9 cellular contexts compared by ENCODE assay signal in genomic region chr10:95767884-95768556, GRCh38. TPM values are rescaled to one million over a fixed set of nuclear protein-coding genes. Genes with fewer than 3 reads are reported as not detected.
DNase-seq lines count a peak whose midpoint lies in the region; ATAC-seq and TF ChIP-seq lines count a peak whose summit lies in the region.
"Had no signal": no experiment of that assay in that cellular context is flagged by ENCODE, and none has a peak within 500 bp of the region (broad histone marks: within the 10 kb centered on the region; RNA-seq: fewer than 3 reads in every experiment).

No MANE protein-coding gene starts in this region.

- H3K27ac Mint-ChIP-seq in IgD-negative memory B cell = peak overlapping the region; percentile 83 to 93 (median 85)
- H3K27ac Mint-ChIP-seq: activated naive CD8-positive, alpha-beta T cell had no signal

- H3K4me3 Mint-ChIP-seq in IgD-negative memory B cell = peak overlapping the region in 3 of 4 donors; percentile 62 to 86 (median 71)
- H3K4me3 Mint-ChIP-seq: activated naive CD8-positive, alpha-beta T cell had no signal

- DNase-seq in Caki2 (ENCODE audit: low read depth) (peak; percentile 6), fibroblast of villous mesenchyme (ENCODE audit: low read depth) (peak; percentile 77), ureter (ENCODE audit: low spot score) (no peak), NCI-H2081 treated with DMSO at 0.1 percent for 48 hours (lab: John Stamatoyannopoulos, UW) (no peak), WERI-Rb-1 (no peak)
- DNase-seq in stimulated activated CD8-positive, alpha-beta memory T cell treated with anti-CD3 and anti-CD28 coated beads, Interleukin-4, amount 100 ng/mL, for 48 hours = no peak

- H3K9me3 ChIP-seq in WERI-Rb-1 (ENCODE audit: severe bottlenecking) = peaks cover 2% of the 10 kb centered on the region

- H3K27me3 ChIP-seq in WERI-Rb-1 (ENCODE audit: insufficient read depth, low read depth, severe bottlenecking) = no peaks in the 10 kb centered on the region

- H3K36me3 ChIP-seq in WERI-Rb-1 = no peaks in the 10 kb centered on the region

- H3K4me1 Mint-ChIP-seq in IgD-negative memory B cell = peaks cover 52 to 54% (median 54%) of the 10 kb centered on the region in 3 donors

- peak; percentile 84 for ATAC-seq in GM21515 (IDR thresholded peaks at IDR 0.05; ENCODE audit: unreplicated experiment)

- TF ChIP-seq CTCF in fibroblast of villous mesenchyme (IDR thresholded peaks at IDR 0.05; ENCODE audit: insufficient read depth, low read depth, low read length) (no peak), WERI-Rb-1 (IDR thresholded peaks at IDR 0.05; ENCODE audit: low read depth, low read length) (no peak)

- in situ Hi-C loops in Caki2 (cut with HindIII; ENCODE audit: low pct_unique_long_range_greater_than_20kb, low sequenced_read_pairs) = no loop called here

- H3K36me3 Mint-ChIP-seq in IgD-negative memory B cell = peaks cover 12% of the 10 kb centered on the region
- H3K36me3 Mint-ChIP-seq: activated naive CD8-positive, alpha-beta T cell had no signal

- H3K27me3 Mint-ChIP-seq in IgD-negative memory B cell = no peaks in the 10 kb centered on the region
- H3K27me3 Mint-ChIP-seq: activated naive CD8-positive, alpha-beta T cell had no signal

- H3K4me3 ChIP-seq in fibroblast of villous mesenchyme (ENCODE audit: low read depth, low read length) (no peak overlapping the region), WERI-Rb-1 (ENCODE audit: low read depth, low read length) (no peak overlapping the region)

- H3K9me3 Mint-ChIP-seq in IgD-negative memory B cell = no peaks in the 10 kb centered on the region

- no peak overlapping the region for H3K27ac ChIP-seq in WERI-Rb-1

RNA-seq across cellular contexts. Expression of gene ENTPD1, which starts 12.1 kb away (rescaled TPM):
- 0.03 TPM in 1 of 2 replicates, not detected in the other for total RNA-seq in Caki2 (2014; rRNA removed; shearing (Covaris generic); ENCODE audit: low replicate concordance)
- 48.0 TPM for polyA plus RNA-seq in IgD-negative memory B cell
- total RNA-seq in fibroblast of villous mesenchyme (0.86 and 1.3 TPM in 2 replicates), ureter (74.1 TPM)

Comparison
In these comparisons a context has a peak if more than half of its experiments do, and no peak if none do; other contexts are left out.
1. DNase-seq: peak in Caki2 (single experiment) and fibroblast of villous mesenchyme (single experiment); none in stimulated activated CD8-positive, alpha-beta memory T cell treated with anti-CD3 and anti-CD28 coated beads, Interleukin-4, amount 100 ng/mL, for 48 hours (single experiment), ureter (single experiment), NCI-H2081 treated with DMSO at 0.1 percent for 48 hours (single experiment) and WERI-Rb-1 (single experiment).
2. RNA of gene ENTPD1, which starts 12.1 kb away (total RNA-seq): 74.1 TPM in ureter (single experiment); 0.86 to 1.3 TPM in fibroblast of villous mesenchyme and 0.03 TPM in Caki2; every median in the first group is over 10 times any median in the second.